ENCODE assay signal across 8 cellular contexts in the genomic region with DNA sequence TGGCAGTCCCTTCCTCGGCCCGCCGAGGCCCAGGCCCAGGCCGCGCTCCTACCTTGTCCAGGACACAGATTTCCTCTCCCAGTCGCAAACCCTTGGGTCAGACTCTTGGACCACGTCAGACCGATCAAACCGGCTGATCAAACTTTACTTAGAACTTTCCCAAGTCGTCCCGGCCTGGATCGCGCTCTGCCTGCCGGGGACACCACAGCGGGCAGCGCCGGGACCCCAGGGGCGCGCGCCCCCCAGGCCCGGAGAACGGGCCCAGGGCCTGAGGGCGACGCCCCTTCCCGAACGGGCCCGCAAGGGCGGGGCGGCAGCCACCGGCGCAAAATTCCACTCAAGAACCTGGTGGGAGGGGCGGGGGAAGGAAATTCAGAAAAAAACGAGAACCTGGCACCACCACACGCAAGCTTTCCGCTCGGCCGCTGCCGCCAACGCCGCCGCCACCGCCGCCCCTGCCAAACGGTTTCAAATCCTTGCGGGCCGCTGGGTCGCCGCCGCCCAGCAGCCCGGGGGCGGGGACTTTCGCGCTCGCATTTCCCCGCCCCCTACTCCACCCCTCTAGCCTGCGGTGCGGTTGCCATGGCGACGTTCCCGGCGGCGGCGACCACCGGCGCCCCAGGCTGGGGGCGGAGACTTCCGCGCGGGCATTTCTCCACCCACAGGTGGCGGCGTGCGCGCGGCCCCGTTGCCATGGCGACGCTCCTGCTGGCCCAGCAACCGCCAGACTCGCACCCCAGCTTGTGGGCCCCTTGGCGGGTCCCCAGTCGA. TPM values are rescaled to one million over a fixed set of nuclear protein-coding genes. Genes with fewer than 3 reads are reported as not detected.
DNase-seq lines count a peak whose midpoint lies in the region; ATAC-seq, FAIRE-seq and TF ChIP-seq lines count a peak whose summit lies in the region.

Gene CEP112, minus strand, starts transcription at position 527 of the 771 bp plus-strand sequence.

- H3K23me2 ChIP-seq in H1 (ENCODE audit: low read depth, low read length) = peaks cover 4% of the 10 kb centered on the region; the same call in 1 of the 2 replicates

- H2BK120ac ChIP-seq in H1 (replicated peaks; ENCODE audit: low read depth, low read length) (no peak within 1 kb of the TSS), mesenchymal stem cell (ENCODE audit: low read depth, low read length) (peak within 1 kb of the TSS; percentile 49)

- H3K4me2 ChIP-seq in H1 (ENCODE audit: insufficient read depth in 1 of 2, low read depth in 2 of 2, low read length in 2 of 2) (peak within 1 kb of the TSS; percentile 77 to 82), mesenchymal stem cell (ENCODE audit: low read length, poor library complexity, severe bottlenecking) (peak within 1 kb of the TSS; percentile 98)

- H2BK5ac ChIP-seq in H1 (ENCODE audit: low read depth, low read length) (no peak within 1 kb of the TSS), mesenchymal stem cell (ENCODE audit: low read depth, low read length, poor library complexity, severe bottlenecking) (peak within 1 kb of the TSS; percentile 31)

- H3K9ac ChIP-seq in H1 (replicated peaks in 1 of 4; ENCODE audit: extremely low read depth in 1 of 4, low read depth in 3 of 4, low read length in 3 of 4) (peak within 1 kb of the TSS; percentile 0 to 34 (median 21); a peak in 5 of 7 replicates), mesenchymal stem cell (ENCODE audit: low read length) (peak within 1 kb of the TSS; percentile 91)

- H3K14ac ChIP-seq in H1 (ENCODE audit: insufficient read length) = no peak within 1 kb of the TSS
- H3K14ac ChIP-seq in mesenchymal stem cell (ENCODE audit: low read length in 2 of 2) = peak within 1 kb of the TSS; percentile 15 to 65

- H3K36me3 ChIP-seq in H1 (ENCODE audit: control insufficient read depth in 2 of 4, insufficient read depth in 4 of 4, low read length in 3 of 4) (no peaks in the 10 kb centered on the region), mesenchymal stem cell (ENCODE audit: control insufficient read depth in 1 of 2, insufficient read depth in 2 of 2, low read depth in 1 of 2, low read length in 2 of 2) (no peaks in the 10 kb centered on the region)

- no peak within 1 kb of the TSS for H3K56ac ChIP-seq in H1 (replicated peaks; ENCODE audit: insufficient read length, low read depth, low read length)

- H3K27ac ChIP-seq in H1 (ENCODE audit: low read depth, low read length) (no peak within 1 kb of the TSS), mesenchymal stem cell (ENCODE audit: low read length, poor library complexity, severe bottlenecking) (peak within 1 kb of the TSS; percentile 59)

- no peak within 1 kb of the TSS for H4K5ac ChIP-seq in H1 (ENCODE audit: insufficient read length, low read depth, low read length)

- H3K23ac ChIP-seq in H1 (ENCODE audit: insufficient read length) (no peak within 1 kb of the TSS), mesenchymal stem cell (ENCODE audit: low read length in 2 of 2) (peak within 1 kb of the TSS in 1 of 2 experiments; percentile 59)

- H2AFZ ChIP-seq in H1 (ENCODE audit: low read length) (peak within 1 kb of the TSS; percentile 4; the same call in 1 of the 2 replicates), mesenchymal stem cell (ENCODE audit: low read depth, low read length) (peak within 1 kb of the TSS; percentile 76)

- no peaks in the 10 kb centered on the region for H4K20me1 ChIP-seq in H1 (replicated peaks in 1 of 2; ENCODE audit: control insufficient read depth in 1 of 2, insufficient read depth in 2 of 2, low read length in 2 of 2)

- H2AK5ac ChIP-seq in H1 (ENCODE audit: low read depth, low read length) (no peak within 1 kb of the TSS), mesenchymal stem cell (ENCODE audit: low read length, severe bottlenecking) (no peak within 1 kb of the TSS)

- peaks cover 0 to 4% (median 0%) of the 10 kb centered on the region in 4 experiments; a peak in 1 of 7 replicates for H3K4me1 ChIP-seq in H1 (replicated peaks in 1 of 4; ENCODE audit: control insufficient read depth in 3 of 4, insufficient read depth in 4 of 4, low read length in 3 of 4)
- peaks cover 4% of the 10 kb centered on the region for H3K4me1 ChIP-seq in mesenchymal stem cell (ENCODE audit: control insufficient read depth, insufficient read depth, low read depth, low read length)

- no peaks in the 10 kb centered on the region for H3K79me2 ChIP-seq in H1 (ENCODE audit: control insufficient read depth in 1 of 2, insufficient read depth in 2 of 2, low read length in 2 of 2)

- no peak for TF ChIP-seq RAD21 in H1 (IDR thresholded peaks at IDR 0.05 in 1 of 2, conservative IDR thresholded peaks at IDR 0.05 in 1 of 2; ENCODE audit: low read depth in 2 of 2, low read length in 2 of 2)

- H3K27me3 ChIP-seq in H1 (replicated peaks in 1 of 4; ENCODE audit: control insufficient read depth in 3 of 4, extremely low read depth in 1 of 4, insufficient read depth in 3 of 4, low read length in 3 of 4) (no peaks in the 10 kb centered on the region), mesenchymal stem cell (ENCODE audit: control insufficient read depth in 1 of 2, insufficient read depth in 1 of 2, low read length in 2 of 2) (no peaks in the 10 kb centered on the region)

- CTCF ChIA-PET in H1 (lab: Charles Lee; ENCODE audit: partially characterized antibody) = interaction anchor here (0.9 to 3.5 kb wide), 2 partner anchors 10 to 20 kb away, joined by 3 to 15 read pairs; no protein-coding TSS in a partner anchor

- H4K91ac ChIP-seq in H1 (replicated peaks; ENCODE audit: insufficient read length, low read length) (no peak within 1 kb of the TSS), mesenchymal stem cell (ENCODE audit: low read length) (peak within 1 kb of the TSS; percentile 11)

- H2BK20ac ChIP-seq in H1 (ENCODE audit: low read length) = no peak within 1 kb of the TSS

- DNase-seq in 8988T (peak; percentile 63), NCI-H82 (lab: John Stamatoyannopoulos, UW) (peak; percentile 92), H1 (ENCODE audit: low read depth in 1 of 2, low spot score in 2 of 2) (peak; percentile 84 to 97), mesenchymal stem cell (peak; percentile 74)
- DNase-seq in activated CD8-positive, alpha-beta memory T cell treated with anti-CD3 and anti-CD28 coated beads for 48 hours (ENCODE audit: low read depth in 2 of 3, low spot score in 2 of 3) = peak; percentile 75 to 86 (median 80)
- DNase-seq in stimulated activated CD8-positive, alpha-beta memory T cell treated with anti-CD3 and anti-CD28 coated beads, Interleukin-12 subunit alpha, Interleukin-12 subunit beta, amount 100 ng/mL, for 24 hours (ENCODE audit: extremely low read depth) = peak; percentile 67

- H3K4me3 ChIP-seq in H1 (ENCODE audit: extremely low read depth in 1 of 4, insufficient read depth in 2 of 4, low read depth in 3 of 4, low read length in 4 of 4) (peak within 1 kb of the TSS; percentile 60 to 82 (median 76)), mesenchymal stem cell (ENCODE audit: insufficient read depth in 1 of 2, low read depth in 1 of 2, low read length in 2 of 2) (peak within 1 kb of the TSS; percentile 77 to 81)

- peak; percentile 68 for ATAC-seq in GM18907 (IDR thresholded peaks at IDR 0.05; ENCODE audit: unreplicated experiment)
- ATAC-seq in HG03520 (IDR thresholded peaks at IDR 0.05; ENCODE audit: unreplicated experiment) = peak; percentile 55

- H3K9me3 ChIP-seq in H1 (ENCODE audit: insufficient read depth in 2 of 2, low read depth in 1 of 2, low read length in 1 of 2) = no peaks in the 10 kb centered on the region
- no peaks in the 10 kb centered on the region for H3K9me3 ChIP-seq in mesenchymal stem cell (ENCODE audit: control insufficient read depth, low read length)

- H3K4ac ChIP-seq in H1 (replicated peaks; ENCODE audit: insufficient read length, low read depth, low read length) (no peak within 1 kb of the TSS), mesenchymal stem cell (ENCODE audit: low read depth in 1 of 2, low read length in 2 of 2) (peak within 1 kb of the TSS; percentile 6 to 13)

- H2BK15ac ChIP-seq in H1 (ENCODE audit: low read length) = no peak within 1 kb of the TSS
- H2BK15ac ChIP-seq in mesenchymal stem cell (ENCODE audit: low read depth, poor library complexity, severe bottlenecking) = peak within 1 kb of the TSS; percentile 94

- 1% methylated on average over 77 of the region's 81 CpGs; no CpG with 5 or more reads in 1 of the 2 experiments for WGBS in H1 (ENCODE audit: extremely low coverage in 1 of 2, insufficient coverage in 1 of 2, insufficient read length in 1 of 2, insufficient replicate concordance in 2 of 2, low coverage in 1 of 2, low lambda C conversion rate in 2 of 2, missing lambda C conversion rate in 1 of 2), 2 experiments
- WGBS in mesenchymal stem cell = under 1% methylated on average over 80 of the region's 81 CpGs

- FAIRE-seq in H1 (lab: Jason Lieb, UNC) = no peak

- peak in 1 of 2 experiments; percentile 30; a peak in 1 of 3 replicates for TF ChIP-seq POLR2A in H1 (IDR thresholded peaks at IDR 0.05; ENCODE audit: control extremely low read depth in 1 of 2, low read depth in 2 of 2, low read length in 2 of 2)

- TF ChIP-seq CTCF in H1 (IDR thresholded peaks at IDR 0.05; ENCODE audit: control extremely low read depth in 1 of 3, insufficient read depth in 1 of 3, low read depth in 1 of 3, low read length in 3 of 3) = no peak

- POLR2A ChIA-PET in H1 (lab: Charles Lee; ENCODE audit: partially characterized antibody) = no interaction called here

- H4K8ac ChIP-seq in H1 (ENCODE audit: extremely low read depth, insufficient read depth, low read length) (peak within 1 kb of the TSS; percentile 64; the same call in 1 of the 2 replicates), mesenchymal stem cell (ENCODE audit: low read length) (peak within 1 kb of the TSS; percentile 88)

- H3K18ac ChIP-seq in H1 (ENCODE audit: extremely low read depth, low read length) (peak within 1 kb of the TSS; percentile 32; the same call in 1 of the 2 replicates), mesenchymal stem cell (ENCODE audit: low read depth in 1 of 2, low read length in 2 of 2) (peak within 1 kb of the TSS; percentile 86 to 93)

- H2BK12ac ChIP-seq in H1 (ENCODE audit: low read depth, low read length) = no peak within 1 kb of the TSS
- no peak within 1 kb of the TSS for H2BK12ac ChIP-seq in mesenchymal stem cell (ENCODE audit: low read length in 2 of 2)

- no peaks in the 10 kb centered on the region for H3K79me1 ChIP-seq in H1 (ENCODE audit: low read depth, low read length)
- H3K79me1 ChIP-seq in mesenchymal stem cell (replicated peaks; ENCODE audit: low read length, poor library complexity, severe bottlenecking) = peaks cover 12% of the 10 kb centered on the region

- no peak for TF ChIP-seq EP300 in H1 (IDR thresholded peaks at IDR 0.05; ENCODE audit: borderline replicate concordance in 1 of 2, low read depth in 2 of 2, low read length in 2 of 2)

RNA-seq across cellular contexts. Expression of gene CEP112, which starts in this region (rescaled TPM):
- total RNA-seq in H1 (2021; fragmentation: NEBNext Ultra II Directional; extraction: Animal tissue kit (Norgen Biotek cat#: 25700)) = 3.1 and 4.2 TPM in 2 replicates
- 0.33 and 0.62 TPM in 2 replicates for polyA plus RNA-seq in H1 (2011; rRNA removed)
- 1.8 TPM for polyA plus RNA-seq in H1 (2011; cell fraction: cytosol; rRNA removed)
- 1.2 TPM for polyA plus RNA-seq in H1 (2011; cell fraction: nucleus; rRNA removed)
- polyA plus RNA-seq in H1 (2012, experiment 1 of 2) = 1.9 to 4.3 TPM (median 2.5 TPM) in 4 replicates
- not detected for polyA plus RNA-seq in H1 (2012, experiment 2 of 2)
- 2.3 TPM for polyA plus RNA-seq in H1 (2013, experiment 1 of 2)
- polyA plus RNA-seq in H1 (2013, experiment 2 of 2) = 2.0 TPM
- polyA minus RNA-seq in H1 (2011; rRNA and poly(A)+ RNA removed) = 1.6 TPM in 2 replicates
- 1.7 TPM for polyA minus RNA-seq in H1 (2011; cell fraction: cytosol; rRNA and poly(A)+ RNA removed)
- polyA minus RNA-seq in H1 (2011; cell fraction: nucleus; rRNA and poly(A)+ RNA removed) = 6.0 TPM
- 8.1 TPM for polyA plus RNA-seq in mesenchymal stem cell (2013, experiment 1 of 2)
- 8.7 TPM for polyA plus RNA-seq in mesenchymal stem cell (2013, experiment 2 of 2)
